Comparison of ENCODE assay signal across 8 cellular contexts in the genomic region with DNA sequence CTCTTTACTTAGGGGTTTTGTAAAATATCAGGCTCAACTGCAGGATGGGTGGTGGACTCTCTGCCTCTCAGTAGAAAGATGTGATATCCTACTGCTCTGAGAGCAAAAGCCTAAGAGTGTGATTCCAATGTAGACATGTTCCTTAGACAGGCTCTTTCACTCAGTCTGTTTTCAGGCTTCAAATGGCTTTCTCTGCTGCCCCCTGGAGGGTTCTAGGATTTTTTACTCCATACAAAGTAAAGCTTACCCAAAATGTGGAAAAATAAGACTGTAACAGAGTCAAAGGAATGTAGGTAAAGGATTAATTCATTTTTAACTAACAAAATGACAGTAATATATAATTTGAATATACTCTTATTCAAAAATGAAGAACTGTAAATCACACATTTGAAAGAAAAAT. TPM values are rescaled to one million over a fixed set of nuclear protein-coding genes. Genes with fewer than 3 reads are reported as not detected.
DNase-seq lines count a peak whose midpoint lies in the region; ATAC-seq and TF ChIP-seq lines count a peak whose summit lies in the region.

No MANE protein-coding gene starts in this region.

- H3K4me1 Mint-ChIP-seq in WTC11: no peaks in the 10 kb centered on the region

- H3K9me3 ChIP-seq in HAP-1: no peaks in the 10 kb centered on the region

- no peak overlapping the region for H3K4me3 Mint-ChIP-seq in WTC11

- no peak overlapping the region for H3K27ac Mint-ChIP-seq in WTC11

- TF ChIP-seq CTCF in WTC11 (IDR thresholded peaks at IDR 0.05) (peak; percentile 43; the same call in 1 of the 2 replicates), epithelial cell of esophagus (IDR thresholded peaks at IDR 0.05; ENCODE audit: insufficient read depth, low read depth, low read length, missing control alignments) (peak; percentile 71)

- no peaks in the 10 kb centered on the region for H3K27me3 Mint-ChIP-seq in WTC11 (ENCODE audit: low read depth)

- H3K36me3 Mint-ChIP-seq in WTC11: peaks cover 32% of the 10 kb centered on the region

- H3K9me3 Mint-ChIP-seq in WTC11: no peaks in the 10 kb centered on the region

- no peak overlapping the region for H3K4me3 ChIP-seq in HAP-1
- no peak overlapping the region for H3K4me3 ChIP-seq in epithelial cell of esophagus (ENCODE audit: low read length)

- H3K36me3 ChIP-seq in HAP-1 (replicated peaks): peaks cover 22% of the 10 kb centered on the region

- in situ Hi-C loops in HAP-1 (cut with MboI; ENCODE audit: low sequenced_read_pairs): loop anchor here (5.0 to 25.0 kb wide), 2 partner anchors 272 to 492 kb away; no protein-coding TSS in a partner anchor

- peak; percentile 15 for DNase-seq in activated CD8-positive, alpha-beta memory T cell treated with anti-CD3 and anti-CD28 coated beads, Interleukin-2, amount 50 U/mL, for 4 hours
- DNase-seq in activated CD8-positive, alpha-beta memory T cell treated with anti-CD3 and anti-CD28 coated beads for 24 hours: no peak
- peak; percentile 60 to 74 for DNase-seq in HAP-1 (ENCODE audit: low spot score in 2 of 2)
- peak; percentile 13 for DNase-seq in NCI-H128 (lab: John Stamatoyannopoulos, UW; ENCODE audit: unreplicated experiment)
- DNase-seq in WTC11 (ENCODE audit: low spot score): peak; percentile 21
- peak; percentile 68 for DNase-seq in epithelial cell of esophagus (ENCODE audit: low read depth)
- DNase-seq in mucosa of gallbladder (ENCODE audit: low spot score): peak; percentile 60
- no peak for DNase-seq in mesenteric fat pad (ENCODE audit: low spot score)

- H3K4me1 ChIP-seq in HAP-1: no peaks in the 10 kb centered on the region

- POLR2A ChIA-PET in WTC11 (lab: Charles Lee): no interaction called here

- CTCF ChIA-PET in WTC11 (lab: Charles Lee): interaction anchor here (0.6 to 1.5 kb wide), 22 partner anchors 9 to 614 kb away, joined by 3 to 9 read pairs (median 4); no protein-coding TSS in a partner anchor

- peak; percentile 82 for ATAC-seq in WTC11

- no peaks in the 10 kb centered on the region for H3K27me3 ChIP-seq in HAP-1 (ENCODE audit: low read depth)

TF ChIP-seq in WTC11, 78 proteins besides CTCF, POLR2A, EP300 and RAD21:
- no peak for TF ChIP-seq SOX15 (CRISPR knock-in tag; IDR thresholded peaks at IDR 0.05)
- TF ChIP-seq, protein P1, sequence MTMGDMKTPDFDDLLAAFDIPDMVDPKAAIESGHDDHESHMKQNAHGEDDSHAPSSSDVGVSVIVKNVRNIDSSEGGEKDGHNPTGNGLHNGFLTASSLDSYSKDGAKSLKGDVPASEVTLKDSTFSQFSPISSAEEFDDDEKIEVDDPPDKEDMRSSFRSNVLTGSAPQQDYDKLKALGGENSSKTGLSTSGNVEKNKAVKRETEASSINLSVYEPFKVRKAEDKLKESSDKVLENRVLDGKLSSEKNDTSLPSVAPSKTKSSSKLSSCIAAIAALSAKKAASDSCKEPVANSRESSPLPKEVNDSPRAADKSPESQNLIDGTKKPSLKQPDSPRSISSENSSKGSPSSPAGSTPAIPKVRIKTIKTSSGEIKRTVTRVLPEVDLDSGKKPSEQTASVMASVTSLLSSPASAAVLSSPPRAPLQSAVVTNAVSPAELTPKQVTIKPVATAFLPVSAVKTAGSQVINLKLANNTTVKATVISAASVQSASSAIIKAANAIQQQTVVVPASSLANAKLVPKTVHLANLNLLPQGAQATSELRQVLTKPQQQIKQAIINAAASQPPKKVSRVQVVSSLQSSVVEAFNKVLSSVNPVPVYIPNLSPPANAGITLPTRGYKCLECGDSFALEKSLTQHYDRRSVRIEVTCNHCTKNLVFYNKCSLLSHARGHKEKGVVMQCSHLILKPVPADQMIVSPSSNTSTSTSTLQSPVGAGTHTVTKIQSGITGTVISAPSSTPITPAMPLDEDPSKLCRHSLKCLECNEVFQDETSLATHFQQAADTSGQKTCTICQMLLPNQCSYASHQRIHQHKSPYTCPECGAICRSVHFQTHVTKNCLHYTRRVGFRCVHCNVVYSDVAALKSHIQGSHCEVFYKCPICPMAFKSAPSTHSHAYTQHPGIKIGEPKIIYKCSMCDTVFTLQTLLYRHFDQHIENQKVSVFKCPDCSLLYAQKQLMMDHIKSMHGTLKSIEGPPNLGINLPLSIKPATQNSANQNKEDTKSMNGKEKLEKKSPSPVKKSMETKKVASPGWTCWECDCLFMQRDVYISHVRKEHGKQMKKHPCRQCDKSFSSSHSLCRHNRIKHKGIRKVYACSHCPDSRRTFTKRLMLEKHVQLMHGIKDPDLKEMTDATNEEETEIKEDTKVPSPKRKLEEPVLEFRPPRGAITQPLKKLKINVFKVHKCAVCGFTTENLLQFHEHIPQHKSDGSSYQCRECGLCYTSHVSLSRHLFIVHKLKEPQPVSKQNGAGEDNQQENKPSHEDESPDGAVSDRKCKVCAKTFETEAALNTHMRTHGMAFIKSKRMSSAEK (CRISPR knock-in tag; IDR thresholded peaks at IDR 0.05; ENCODE audit: borderline replicate concordance): no peak
- no peak for TF ChIP-seq MYBL2 (CRISPR knock-in tag; IDR thresholded peaks at IDR 0.05)
- no peak for TF ChIP-seq ZNF219 (CRISPR knock-in tag; IDR thresholded peaks at IDR 0.05; ENCODE audit: borderline replicate concordance)
- no peak for TF ChIP-seq ETV6 (CRISPR knock-in tag; IDR thresholded peaks at IDR 0.05)
- TF ChIP-seq GTF2I (CRISPR knock-in tag; conservative IDR thresholded peaks at IDR 0.05): no peak
- TF ChIP-seq CDX4 (CRISPR knock-in tag; IDR thresholded peaks at IDR 0.05; ENCODE audit: borderline replicate concordance): no peak
- TF ChIP-seq, protein P2, sequence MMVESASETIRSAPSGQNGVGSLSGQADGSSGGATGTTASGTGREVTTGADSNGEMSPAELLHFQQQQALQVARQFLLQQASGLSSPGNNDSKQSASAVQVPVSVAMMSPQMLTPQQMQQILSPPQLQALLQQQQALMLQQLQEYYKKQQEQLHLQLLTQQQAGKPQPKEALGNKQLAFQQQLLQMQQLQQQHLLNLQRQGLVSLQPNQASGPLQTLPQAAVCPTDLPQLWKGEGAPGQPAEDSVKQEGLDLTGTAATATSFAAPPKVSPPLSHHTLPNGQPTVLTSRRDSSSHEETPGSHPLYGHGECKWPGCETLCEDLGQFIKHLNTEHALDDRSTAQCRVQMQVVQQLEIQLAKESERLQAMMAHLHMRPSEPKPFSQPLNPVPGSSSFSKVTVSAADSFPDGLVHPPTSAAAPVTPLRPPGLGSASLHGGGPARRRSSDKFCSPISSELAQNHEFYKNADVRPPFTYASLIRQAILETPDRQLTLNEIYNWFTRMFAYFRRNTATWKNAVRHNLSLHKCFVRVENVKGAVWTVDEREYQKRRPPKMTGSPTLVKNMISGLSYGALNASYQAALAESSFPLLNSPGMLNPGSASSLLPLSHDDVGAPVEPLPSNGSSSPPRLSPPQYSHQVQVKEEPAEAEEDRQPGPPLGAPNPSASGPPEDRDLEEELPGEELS (CRISPR knock-in tag; IDR thresholded peaks at IDR 0.05): no peak

RNA-seq across cellular contexts. Expression of gene ZGRF1, which starts 32.1 kb away (rescaled TPM):
- total RNA-seq in WTC11 (2021) (46.6 to 56.2 TPM (median 47.1 TPM) in 3 replicates), mucosa of gallbladder (2.6 TPM), mesenteric fat pad (2.2 TPM)

RNA-seq across cellular contexts. Expression of gene LARP7, which starts 32.4 kb away (rescaled TPM):
- total RNA-seq in WTC11 (2021) (37.5 to 46.2 TPM (median 42.3 TPM) in 3 replicates), mucosa of gallbladder (34.9 TPM), mesenteric fat pad (36.0 TPM)

Comparison
In these comparisons a context has a peak if more than half of its experiments do, and no peak if none do; other contexts are left out.
1. DNase-seq: peak in activated CD8-positive, alpha-beta memory T cell treated with anti-CD3 and anti-CD28 coated beads, Interleukin-2, amount 50 U/mL, for 4 hours (single experiment), HAP-1 (2 of 2), NCI-H128 (single experiment), WTC11 (single experiment), epithelial cell of esophagus (single experiment) and mucosa of gallbladder (single experiment); none in activated CD8-positive, alpha-beta memory T cell treated with anti-CD3 and anti-CD28 coated beads for 24 hours (single experiment) and mesenteric fat pad (single experiment).
2. RNA of gene ZGRF1, which starts 32.1 kb away (total RNA-seq): 46.6 to 56.2 TPM in WTC11; 2.6 TPM in mucosa of gallbladder (single experiment) and 2.2 TPM in mesenteric fat pad (single experiment); every median in the first group is over 10 times any median in the second.